ENCODE assay signal across 11 cellular contexts in the genomic region with DNA sequence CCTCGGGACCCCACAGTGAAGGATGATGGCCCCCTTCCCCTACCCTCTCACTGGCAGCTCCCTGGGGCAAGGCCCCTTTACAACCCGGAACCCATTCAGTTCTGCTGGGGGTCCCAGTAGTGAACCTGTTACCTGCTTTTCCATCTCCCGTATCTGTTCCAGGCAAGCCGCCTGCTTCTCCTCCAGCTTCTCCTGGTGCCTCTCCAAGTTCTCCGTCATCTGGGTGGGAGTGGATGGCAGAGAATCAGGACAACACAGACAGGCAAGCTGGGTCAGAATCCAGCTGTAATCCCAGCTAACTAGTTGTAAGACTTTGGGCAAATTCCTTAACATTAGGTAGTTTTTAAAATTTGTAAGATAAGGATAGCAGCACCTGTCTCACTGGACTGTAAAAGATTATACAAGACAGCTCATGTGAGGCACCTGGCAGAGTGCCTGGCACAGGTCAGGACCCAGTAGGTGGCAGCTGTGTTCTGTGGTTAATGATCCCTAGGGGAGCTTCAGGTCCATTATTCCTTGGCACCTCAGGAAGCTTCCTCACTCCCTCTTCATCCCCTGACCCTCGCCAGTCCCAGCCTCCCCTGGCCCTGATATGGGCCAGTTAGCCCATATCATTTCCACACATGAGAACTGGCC. TPM values are rescaled to one million over a fixed set of nuclear protein-coding genes. Genes with fewer than 3 reads are reported as not detected.
DNase-seq lines count a peak whose midpoint lies in the region; FAIRE-seq and TF ChIP-seq lines count a peak whose summit lies in the region.
"Had no signal": no experiment of that assay in that cellular context is flagged by ENCODE, and none has a peak within 500 bp of the region (broad histone marks: within the 10 kb centered on the region; RNA-seq: fewer than 3 reads in every experiment).

No MANE protein-coding gene starts in this region.

- no peak overlapping the region for H2AFZ ChIP-seq in neuronal stem cell (ENCODE audit: low read length)
- H2AFZ ChIP-seq: hepatocyte had no signal

- no TSS peak for BruUV-seq in Calu3 (replicated peaks; lab: Mats Ljungman, UMichigan)

- no peak overlapping the region for H3K27ac Mint-ChIP-seq in Calu3 (ENCODE audit: unreplicated experiment)

- H3K27me3 Mint-ChIP-seq in Calu3 (ENCODE audit: unreplicated experiment): no peaks in the 10 kb centered on the region

- no peak overlapping the region for H3K14ac ChIP-seq in neuronal stem cell (ENCODE audit: low read length)

- H3K27me3 ChIP-seq in neuronal stem cell (ENCODE audit: control insufficient read depth in 3 of 3, insufficient read depth in 3 of 3, low read depth in 1 of 3, low read length in 3 of 3): peaks cover 0 to 27% (median 0%) of the 10 kb centered on the region in 3 experiments

- TF ChIP-seq CTCF in Calu3 (IDR thresholded peaks at IDR 0.05; ENCODE audit: unreplicated experiment): no peak
- no peak for TF ChIP-seq CTCF in D721Med (IDR thresholded peaks at IDR 0.05; ENCODE audit: insufficient read depth, missing control alignments)

- TF ChIP-seq RAD21 in Ishikawa (IDR thresholded peaks at IDR 0.05; ENCODE audit: low read depth): peak; percentile 46

- H2BK120ac ChIP-seq in neuronal stem cell (ENCODE audit: low read depth, low read length): no peak overlapping the region

- DNase-seq in Calu3 (peak; percentile 60), caudate nucleus (lab: John Stamatoyannopoulos, UW) (peak in 1 of 61 donors; percentile 10), neuronal stem cell (ENCODE audit: low spot score) (no peak), SIG-M5 (lab: John Stamatoyannopoulos, UW) (no peak), D721Med (ENCODE audit: insufficient read length, low spot score) (no peak), amygdala (lab: John Stamatoyannopoulos, UW) (no peak)
- DNase-seq: activated T-cell treated with anti-CD3 and anti-CD28 coated beads, Interleukin-2, amount 50 U/mL, for 48 hours; IMR-90 had no signal

- H4K8ac ChIP-seq in neuronal stem cell (ENCODE audit: low read depth, low read length): no peak overlapping the region

- H2BK12ac ChIP-seq in neuronal stem cell (ENCODE audit: low read length): no peak overlapping the region

- no peak overlapping the region for H4K91ac ChIP-seq in neuronal stem cell (ENCODE audit: low read depth, low read length, poor library complexity)

- H3K36me3 ChIP-seq in neuronal stem cell (replicated peaks in 1 of 2; ENCODE audit: control insufficient read depth in 2 of 2, insufficient read depth in 2 of 2, low read length in 2 of 2): no peaks in the 10 kb centered on the region

- no peaks in the 10 kb centered on the region for H3K9me3 ChIP-seq in neuronal stem cell (replicated peaks in 1 of 2; ENCODE audit: control insufficient read depth in 2 of 2, insufficient read depth in 1 of 2, low read depth in 1 of 2, low read length in 2 of 2)

- peak overlapping the region; percentile 66 for H2AK5ac ChIP-seq in neuronal stem cell (ENCODE audit: low read depth, low read length)

- H2BK15ac ChIP-seq in neuronal stem cell (ENCODE audit: low read length): no peak overlapping the region

- no peak overlapping the region for H3K23ac ChIP-seq in neuronal stem cell (ENCODE audit: low read depth, low read length, poor library complexity)

- H3K79me1 ChIP-seq in neuronal stem cell (ENCODE audit: low read depth, low read length): no peaks in the 10 kb centered on the region

- H3K4me3 Mint-ChIP-seq in Calu3 (ENCODE audit: low read depth, unreplicated experiment): no peak overlapping the region

- H3K36me3 Mint-ChIP-seq in Calu3 (ENCODE audit: insufficient read depth, unreplicated experiment): peaks cover 9% of the 10 kb centered on the region

- no peak overlapping the region for H3K4ac ChIP-seq in neuronal stem cell (ENCODE audit: low read length)

- H3K9me3 Mint-ChIP-seq in Calu3 (ENCODE audit: low read depth, unreplicated experiment): no peaks in the 10 kb centered on the region

- peaks cover 23 to 52% of the 10 kb centered on the region in 2 donors for H3K4me1 ChIP-seq in neuronal stem cell (ENCODE audit: control insufficient read depth in 2 of 2, insufficient read depth in 1 of 2, low read depth in 1 of 2, low read length in 2 of 2)

- no CpG with 5 or more reads among the region's 6 CpGs for WGBS in neuronal stem cell (ENCODE audit: extremely low coverage in 2 of 2, insufficient read length in 2 of 2, insufficient replicate concordance in 1 of 2), 2 donors

- H3K4me1 Mint-ChIP-seq in Calu3 (ENCODE audit: low read depth, unreplicated experiment): peaks cover 12% of the 10 kb centered on the region

- H3K18ac ChIP-seq in neuronal stem cell (ENCODE audit: low read length): no peak overlapping the region

- no peak overlapping the region for H2BK5ac ChIP-seq in neuronal stem cell (ENCODE audit: low read length)

- CTCF ChIA-PET in Calu3 (lab: Charles Lee): interaction anchor here (0.7 to 2.1 kb wide), 7 partner anchors 10 to 132 kb away, joined by 3 to 25 read pairs (median 4); partner anchors contain the start of gene PLCB2

- H3K4me2 ChIP-seq in neuronal stem cell (ENCODE audit: insufficient read depth, low read length, poor library complexity, severe bottlenecking): no peak overlapping the region
- H3K4me2 ChIP-seq: hepatocyte had no signal

- H3K27ac ChIP-seq in caudate nucleus (ENCODE audit: low read depth, low read length): peak overlapping the region; percentile 48
- H3K27ac ChIP-seq in neuronal stem cell (replicated peaks; ENCODE audit: low read length): no peak overlapping the region
- H3K27ac ChIP-seq: hepatocyte had no signal

- H3K9ac ChIP-seq in neuronal stem cell (ENCODE audit: low read depth, low read length, poor library complexity): no peak overlapping the region

- intact Hi-C loops in Calu3 (cut with micrococcal nuclease; ENCODE audit: unreplicated experiment): no loop called here

- no peak for FAIRE-seq in D721Med (lab: Jason Lieb, UNC)
- FAIRE-seq: endothelial cell of umbilical vein had no signal

- no peak overlapping the region for H3K4me3 ChIP-seq in neuronal stem cell (ENCODE audit: low read length in 2 of 2)
- H3K4me3 ChIP-seq: hepatocyte had no signal

- TF ChIP-seq EP300 in Ishikawa (IDR thresholded peaks at IDR 0.05; ENCODE audit: borderline replicate concordance): no peak

TF ChIP-seq in Ishikawa, 13 proteins besides CTCF, POLR2A, EP300 and RAD21:
- TF ChIP-seq REST (IDR thresholded peaks at IDR 0.05; ENCODE audit: low read depth): no peak; the same call in 1 of the 2 replicates
- peak; percentile 64 for TF ChIP-seq NFIC (IDR thresholded peaks at IDR 0.05)
- TF ChIP-seq, protein P1, sequence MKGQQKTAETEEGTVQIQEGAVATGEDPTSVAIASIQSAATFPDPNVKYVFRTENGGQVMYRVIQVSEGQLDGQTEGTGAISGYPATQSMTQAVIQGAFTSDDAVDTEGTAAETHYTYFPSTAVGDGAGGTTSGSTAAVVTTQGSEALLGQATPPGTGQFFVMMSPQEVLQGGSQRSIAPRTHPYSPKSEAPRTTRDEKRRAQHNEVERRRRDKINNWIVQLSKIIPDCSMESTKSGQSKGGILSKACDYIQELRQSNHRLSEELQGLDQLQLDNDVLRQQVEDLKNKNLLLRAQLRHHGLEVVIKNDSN (IDR thresholded peaks at IDR 0.05): no peak
- no peak for TF ChIP-seq ZBTB7A (IDR thresholded peaks at IDR 0.05; ENCODE audit: low read depth)

RNA-seq across cellular contexts. Expression of gene ANKRD63, which starts 6.4 kb away (rescaled TPM):
- 0.56 TPM in 1 of 2 replicates, not detected in the other for total RNA-seq in Calu3 (2022)
- not detected for polyA plus RNA-seq in neuronal stem cell (2013, experiment 1 of 2)
- polyA plus RNA-seq in neuronal stem cell (2013, experiment 2 of 2): not detected
- total RNA-seq: endothelial cell of umbilical vein, IMR-90 had no signal
- polyA plus RNA-seq: endothelial cell of umbilical vein, IMR-90 had no signal

RNA-seq across cellular contexts. Expression of gene PLCB2, which starts 18.5 kb away (rescaled TPM):
- 37.3 and 43.1 TPM in 2 replicates for total RNA-seq in Calu3 (2022)
- polyA plus RNA-seq in neuronal stem cell (2013, experiment 1 of 2): 3.7 TPM
- 3.2 TPM for polyA plus RNA-seq in neuronal stem cell (2013, experiment 2 of 2)

RNA-seq across cellular contexts. Expression of gene INAFM2, which starts 34.2 kb away (rescaled TPM):
- total RNA-seq in Calu3 (2022): 14.3 and 16.6 TPM in 2 replicates
- polyA plus RNA-seq in neuronal stem cell (2013, experiment 1 of 2): 12.8 TPM
- 13.4 TPM for polyA plus RNA-seq in neuronal stem cell (2013, experiment 2 of 2)

RNA-seq across cellular contexts. Expression of gene PAK6, which starts 50.4 kb away (rescaled TPM):
- 7.0 and 7.1 TPM in 2 replicates for total RNA-seq in Calu3 (2022)
- 0.36 TPM for polyA plus RNA-seq in neuronal stem cell (2013, experiment 1 of 2)
- 0.37 TPM for polyA plus RNA-seq in neuronal stem cell (2013, experiment 2 of 2)
- total RNA-seq: endothelial cell of umbilical vein, IMR-90 had no signal
- polyA plus RNA-seq: endothelial cell of umbilical vein had no signal

RNA-seq across cellular contexts. Expression of gene CCDC9B, which starts 51.5 kb away (rescaled TPM):
- total RNA-seq in Calu3 (2022): 85.6 and 102 TPM in 2 replicates
- polyA plus RNA-seq in neuronal stem cell (2013, experiment 1 of 2): 0.13 TPM
- 0.08 TPM for polyA plus RNA-seq in neuronal stem cell (2013, experiment 2 of 2)
